ENCODE assay signal across 8 cellular contexts in the genomic region with DNA sequence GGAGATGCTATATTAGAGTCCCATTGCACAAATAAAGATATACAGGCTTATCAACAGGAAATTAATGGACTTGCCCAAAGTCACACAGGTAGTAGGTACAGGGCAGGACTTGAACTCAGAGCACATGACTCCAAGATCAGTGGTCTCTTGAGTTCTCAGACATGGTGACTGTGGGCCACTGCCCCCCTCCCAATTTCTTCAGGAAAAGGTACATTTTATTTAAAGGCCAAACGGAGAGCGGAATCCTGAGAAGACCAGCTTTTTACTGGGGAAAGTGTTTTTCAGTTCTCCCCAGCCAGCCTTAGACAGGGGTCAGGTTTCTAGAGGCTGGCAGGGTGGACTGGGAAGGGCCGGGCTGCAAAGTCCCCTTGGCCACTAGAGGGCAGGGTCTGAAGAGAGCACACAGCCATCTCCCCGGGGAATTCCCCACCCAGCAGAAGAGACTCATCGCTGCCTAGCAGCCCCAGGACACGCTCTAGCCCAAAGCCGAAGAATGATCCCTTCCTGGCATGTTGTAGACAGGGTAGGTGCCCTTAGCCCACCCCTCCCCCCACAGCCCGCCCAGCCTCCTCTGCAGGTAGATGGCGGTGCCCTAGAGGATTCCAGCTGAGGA. TPM values are rescaled to one million over a fixed set of nuclear protein-coding genes. Genes with fewer than 3 reads are reported as not detected.
DNase-seq lines count a peak whose midpoint lies in the region; ATAC-seq and TF ChIP-seq lines count a peak whose summit lies in the region.

No MANE protein-coding gene starts in this region.

- peaks cover 17 to 33% (median 23%) of the 10 kb centered on the region in 3 donors for H3K4me1 Mint-ChIP-seq in CD8-positive, alpha-beta memory T cell
- H3K4me1 Mint-ChIP-seq in natural killer cell treated with Interleukin-12 subunit alpha and Interleukin-12 subunit beta and Interleukin-15 and Interleukin-18, amount 100 ng/mL, for 72 hours (ENCODE audit: low read depth in 2 of 2): peaks cover 6 to 23% of the 10 kb centered on the region in 2 donors

- no peak overlapping the region for H3K9ac ChIP-seq in NT2/D1 (ENCODE audit: insufficient read length, low read depth)

- no peaks in the 10 kb centered on the region for H3K9me3 Mint-ChIP-seq in CD8-positive, alpha-beta memory T cell
- H3K9me3 Mint-ChIP-seq in natural killer cell treated with Interleukin-12 subunit alpha and Interleukin-12 subunit beta and Interleukin-15 and Interleukin-18, amount 100 ng/mL, for 72 hours: no peaks in the 10 kb centered on the region

- H3K27me3 Mint-ChIP-seq in CD8-positive, alpha-beta memory T cell: no peaks in the 10 kb centered on the region
- H3K27me3 Mint-ChIP-seq in natural killer cell treated with Interleukin-12 subunit alpha and Interleukin-12 subunit beta and Interleukin-15 and Interleukin-18, amount 100 ng/mL, for 72 hours: no peaks in the 10 kb centered on the region

- no peaks in the 10 kb centered on the region for H3K9me3 ChIP-seq in CD8-positive, alpha-beta memory T cell (ENCODE audit: low read length)
- no peaks in the 10 kb centered on the region for H3K9me3 ChIP-seq in NT2/D1 (ENCODE audit: insufficient read depth, low read length)

- H3K36me3 ChIP-seq in CD8-positive, alpha-beta memory T cell (ENCODE audit: insufficient read depth, low read length): no peaks in the 10 kb centered on the region
- peaks cover 14% of the 10 kb centered on the region for H3K36me3 ChIP-seq in NT2/D1 (ENCODE audit: insufficient read depth, insufficient read length, low read length)

- peak; percentile 65 for TF ChIP-seq CTCF in HL-60 (IDR thresholded peaks at IDR 0.05; ENCODE audit: insufficient read depth, low read length)

- peak; percentile 62 to 83 (median 68) for DNase-seq in CD8-positive, alpha-beta memory T cell
- DNase-seq in HL-60 (ENCODE audit: low read depth in 1 of 2, low spot score in 1 of 2) (peak in 1 of 2 experiments; percentile 69), NT2/D1 (ENCODE audit: low read depth, low spot score) (peak; percentile 85), erythroblast (lab: John Stamatoyannopoulos, UW) (peak; percentile 67 to 78)
- peak; percentile 85 for DNase-seq in activated CD8-positive, alpha-beta memory T cell treated with anti-CD3 and anti-CD28 coated beads, Interleukin-2, amount 50 U/mL, for 48 hours
- peak; percentile 83 for DNase-seq in natural killer cell treated with Interleukin-12 subunit alpha and Interleukin-12 subunit beta and Interleukin-15 and Interleukin-18, amount 100 ng/mL, for 72 hours (ENCODE audit: low spot score)
- DNase-seq in stimulated activated naive CD4-positive, alpha-beta T cell (lab: John Stamatoyannopoulos, UW): peak; percentile 50 to 70 (median 52)

- no peak for TF ChIP-seq POLR2A in erythroblast (IDR thresholded peaks at IDR 0.05; ENCODE audit: low read length)

- H3K27ac Mint-ChIP-seq in CD8-positive, alpha-beta memory T cell: peak overlapping the region in 6 of 8 donors; percentile 43 to 88 (median 64)
- H3K27ac Mint-ChIP-seq in natural killer cell treated with Interleukin-12 subunit alpha and Interleukin-12 subunit beta and Interleukin-15 and Interleukin-18, amount 100 ng/mL, for 72 hours: no peak overlapping the region

- peak; percentile 95 for ATAC-seq in GM19438 (IDR thresholded peaks at IDR 0.05; ENCODE audit: low read depth, unreplicated experiment)
- peak; percentile 98 for ATAC-seq in natural killer cell treated with Interleukin-12 subunit alpha and Interleukin-12 subunit beta and Interleukin-15 and Interleukin-18, amount 100 ng/mL, for 72 hours

- POLR2A ChIA-PET in CD8-positive, alpha-beta memory T cell (lab: Charles Lee): no interaction called here

- peak overlapping the region in 2 of 7 donors; percentile 36 to 63 for H3K4me3 Mint-ChIP-seq in CD8-positive, alpha-beta memory T cell
- no peak overlapping the region for H3K4me3 Mint-ChIP-seq in natural killer cell treated with Interleukin-12 subunit alpha and Interleukin-12 subunit beta and Interleukin-15 and Interleukin-18, amount 100 ng/mL, for 72 hours

- no peak overlapping the region for H3K4me3 ChIP-seq in CD8-positive, alpha-beta memory T cell (ENCODE audit: low read length)
- H3K4me3 ChIP-seq in HL-60 (replicated peaks; ENCODE audit: insufficient read depth, low read length) (no peak overlapping the region), NT2/D1 (ENCODE audit: insufficient read length, low read depth) (no peak overlapping the region)

- peaks cover 14% of the 10 kb centered on the region for H3K4me1 ChIP-seq in CD8-positive, alpha-beta memory T cell (ENCODE audit: insufficient read depth, low read length)
- peaks cover 8% of the 10 kb centered on the region for H3K4me1 ChIP-seq in NT2/D1 (ENCODE audit: insufficient read depth, insufficient read length)

- peaks cover 0 to 26% (median 24%) of the 10 kb centered on the region in 3 donors for H3K36me3 Mint-ChIP-seq in CD8-positive, alpha-beta memory T cell
- peaks cover 6% of the 10 kb centered on the region for H3K36me3 Mint-ChIP-seq in natural killer cell treated with Interleukin-12 subunit alpha and Interleukin-12 subunit beta and Interleukin-15 and Interleukin-18, amount 100 ng/mL, for 72 hours

- CTCF ChIA-PET in CD8-positive, alpha-beta memory T cell (lab: Charles Lee): interaction anchor here (0.6 to 3.6 kb wide), 20 partner anchors 9 to 252 kb away, joined by 3 to 28 read pairs (median 4); partner anchors contain the start of gene ACP6

- H3K27ac ChIP-seq in CD8-positive, alpha-beta memory T cell (ENCODE audit: low read depth, low read length): no peak overlapping the region
- no peak overlapping the region for H3K27ac ChIP-seq in HL-60 (replicated peaks)

- H3K27me3 ChIP-seq in CD8-positive, alpha-beta memory T cell (ENCODE audit: insufficient read depth, low read length, poor library complexity, severe bottlenecking): no peaks in the 10 kb centered on the region
- no peaks in the 10 kb centered on the region for H3K27me3 ChIP-seq in HL-60 (ENCODE audit: insufficient read depth, poor library complexity, severe bottlenecking)
- H3K27me3 ChIP-seq in NT2/D1 (ENCODE audit: insufficient read depth, insufficient read length): no peaks in the 10 kb centered on the region

RNA-seq across cellular contexts. Expression of gene ACP6, which starts 29.7 kb away (rescaled TPM):
- 1 to 10 TPM; 5.2 to 7.5 TPM for total RNA-seq in CD8-positive, alpha-beta memory T cell
- 14.7 TPM for polyA plus RNA-seq in CD8-positive, alpha-beta memory T cell
- total RNA-seq in natural killer cell treated with Interleukin-12 subunit alpha and Interleukin-12 subunit beta and Interleukin-15 and Interleukin-18, amount 100 ng/mL, for 72 hours: 10 to 100 TPM in 1 of 2 donors, 1 to 10 TPM in 1; 4.7 to 13.2 TPM

Comparison
In these comparisons a context has a peak if more than half of its experiments do, and no peak if none do; other contexts are left out.
1. H3K27ac Mint-ChIP-seq: peak in CD8-positive, alpha-beta memory T cell (6 of 8); none in natural killer cell treated with Interleukin-12 subunit alpha and Interleukin-12 subunit beta and Interleukin-15 and Interleukin-18, amount 100 ng/mL, for 72 hours (0 of 2).